Comparison of ENCODE assay signal across 8 cellular contexts in genomic region chr19:8308891-8309291, GRCh38. TPM values are rescaled to one million over a fixed set of nuclear protein-coding genes. Genes with fewer than 3 reads are reported as not detected.
DNase-seq lines count a peak whose midpoint lies in the region; ATAC-seq and TF ChIP-seq lines count a peak whose summit lies in the region.

No MANE protein-coding gene starts in this region.

- no peaks in the 10 kb centered on the region for H3K9me3 Mint-ChIP-seq in Calu3 (ENCODE audit: low read depth, unreplicated experiment)

- CTCF ChIA-PET in Calu3 (lab: Charles Lee), result no interaction called here

- no TSS peak for BruUV-seq in Calu3 (replicated peaks; lab: Mats Ljungman, UMichigan)

- intact Hi-C loops in Calu3 (cut with micrococcal nuclease; ENCODE audit: unreplicated experiment), result no loop called here
- intact Hi-C loops in posterior vena cava (cut with DNase I), result no loop called here

- H3K4me3 Mint-ChIP-seq in Calu3 (ENCODE audit: low read depth, unreplicated experiment) (peak overlapping the region; percentile 95), T-helper 17 cell (peak overlapping the region; percentile 93)

- no peaks in the 10 kb centered on the region for H3K27me3 Mint-ChIP-seq in Calu3 (ENCODE audit: unreplicated experiment)
- no peaks in the 10 kb centered on the region for H3K27me3 Mint-ChIP-seq in T-helper 17 cell

- H3K4me1 Mint-ChIP-seq in Calu3 (ENCODE audit: low read depth, unreplicated experiment) (peaks cover 15% of the 10 kb centered on the region), T-helper 17 cell (peaks cover 27% of the 10 kb centered on the region)

- H3K36me3 Mint-ChIP-seq in Calu3 (ENCODE audit: insufficient read depth, unreplicated experiment), result peaks cover 29% of the 10 kb centered on the region
- H3K36me3 Mint-ChIP-seq in T-helper 17 cell (ENCODE audit: low read depth), result peaks cover 2% of the 10 kb centered on the region

- ATAC-seq in T-helper 17 cell (no peak), HG02885 (IDR thresholded peaks at IDR 0.05; ENCODE audit: poor library complexity, unreplicated experiment) (no peak), HG02852 (IDR thresholded peaks at IDR 0.05; ENCODE audit: unreplicated experiment) (no peak)

- H3K27ac Mint-ChIP-seq in Calu3 (ENCODE audit: unreplicated experiment), result peak overlapping the region; percentile 69
- H3K27ac Mint-ChIP-seq in T-helper 17 cell, result peak overlapping the region; percentile 89

- DNase-seq in Calu3, result no peak
- no peak for DNase-seq in T-helper 17 cell
- DNase-seq in fibroblast of villous mesenchyme (ENCODE audit: low read depth), result no peak
- peak; percentile 52 for DNase-seq in posterior vena cava (ENCODE audit: low spot score)
- DNase-seq in foreskin fibroblast, result no peak
- DNase-seq in stimulated activated CD4-positive, alpha-beta T cell treated with anti-CD3 and anti-CD28 coated beads, Interleukin-1b, Interleukin-23, amount 100 ng/mL, for 48 hours, result no peak

- TF ChIP-seq CTCF in Calu3 (IDR thresholded peaks at IDR 0.05; ENCODE audit: unreplicated experiment) (no peak), fibroblast of villous mesenchyme (IDR thresholded peaks at IDR 0.05; ENCODE audit: insufficient read depth, low read depth, low read length) (no peak), foreskin fibroblast (IDR thresholded peaks at IDR 0.05; ENCODE audit: low read depth, low read length) (no peak)

- H3K9me3 ChIP-seq in T-helper 17 cell (ENCODE audit: control insufficient read depth, low read length, poor library complexity, severe bottlenecking), result no peaks in the 10 kb centered on the region

- peak overlapping the region; percentile 66 for H3K4me3 ChIP-seq in fibroblast of villous mesenchyme (ENCODE audit: low read depth, low read length)
- H3K4me3 ChIP-seq in foreskin fibroblast (ENCODE audit: low read depth in 1 of 2, low read length in 2 of 2), result no peak overlapping the region

RNA-seq across cellular contexts. Expression of gene CD320, which starts 0.7 kb away (rescaled TPM):
- total RNA-seq in Calu3 (2022) (54.0 and 54.9 TPM in 2 replicates), T-helper 17 cell (10 to 100 TPM; 21.1 to 27.4 TPM), fibroblast of villous mesenchyme (18.1 and 29.0 TPM in 2 replicates), posterior vena cava (10 to 100 TPM; 29.2 to 31.6 TPM)

RNA-seq across cellular contexts. Expression of gene NDUFA7, which starts 12.3 kb away (rescaled TPM):
- total RNA-seq in Calu3 (2022) (38.2 and 44.5 TPM in 2 replicates), T-helper 17 cell (10 to 100 TPM; 24.4 to 31.9 TPM), fibroblast of villous mesenchyme (9.1 and 18.4 TPM in 2 replicates), posterior vena cava (10 to 100 TPM; 29.8 to 31.2 TPM)

RNA-seq across cellular contexts. Expression of gene RPS28, which starts 12.4 kb away (rescaled TPM):
- total RNA-seq in Calu3 (2022) (565 and 595 TPM in 2 replicates), T-helper 17 cell (1,000 to 10,000 TPM; 3,190 to 3,198 TPM), fibroblast of villous mesenchyme (86.4 and 117 TPM in 2 replicates), posterior vena cava (100 to 1,000 TPM; 798 to 911 TPM)

RNA-seq across cellular contexts. Expression of gene KANK3, which starts 34.2 kb away (rescaled TPM):
- total RNA-seq in Calu3 (2022) (0.17 TPM in 1 of 2 replicates, not detected in the other), T-helper 17 cell (1 to 10 TPM; 2.6 to 2.9 TPM), fibroblast of villous mesenchyme (under 0.01 and 0.64 TPM in 2 replicates), posterior vena cava (10 to 100 TPM; 11.0 to 22.5 TPM)

RNA-seq across cellular contexts. Expression of gene ANGPTL4, which starts 55.1 kb away (rescaled TPM):
- total RNA-seq in Calu3 (2022) (0.97 and 1.6 TPM in 2 replicates), T-helper 17 cell (not detected), fibroblast of villous mesenchyme (0.64 and 1.3 TPM in 2 replicates), posterior vena cava (10 to 100 TPM; 10.4 to 95.3 TPM)
